9 cellular contexts compared by ENCODE assay signal in the genomic region with DNA sequence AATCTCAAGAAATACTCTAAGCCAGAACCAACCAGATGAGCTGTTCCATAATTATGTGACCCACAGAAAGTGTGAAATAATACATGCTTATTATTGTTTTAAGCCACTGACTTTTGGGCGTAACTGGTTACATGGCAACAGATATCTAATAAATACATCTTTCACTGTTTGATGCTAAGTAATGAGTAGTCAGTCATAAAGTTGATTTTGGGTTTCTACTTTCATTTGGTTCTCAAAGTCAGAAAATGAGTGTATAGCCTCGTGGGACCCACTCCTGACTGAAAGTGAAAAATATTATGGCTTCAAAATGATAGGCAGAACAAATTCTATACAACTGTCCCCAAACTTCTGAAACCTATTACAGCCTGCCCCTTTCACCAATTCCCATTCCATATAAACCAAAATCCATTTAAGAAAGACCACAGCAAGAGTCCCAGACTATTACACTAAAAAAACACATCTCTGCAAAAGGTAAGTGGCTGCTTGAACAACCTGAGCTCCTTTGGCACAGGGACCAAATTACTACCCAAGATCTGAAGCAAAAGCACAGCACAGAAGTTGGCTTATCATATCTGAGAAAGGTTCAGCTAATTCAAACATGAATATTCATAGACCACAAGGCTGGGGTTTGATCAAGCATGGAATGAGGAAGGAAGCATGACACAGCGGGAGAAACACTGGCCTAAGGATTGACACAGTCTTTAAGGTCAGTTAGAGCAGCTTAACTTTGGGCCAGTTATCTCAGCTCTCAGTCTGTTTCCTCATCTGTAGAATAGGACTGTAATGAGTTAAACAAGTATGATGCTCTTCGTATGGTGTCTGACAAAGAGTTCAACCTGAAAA.
A peak's percentile ranks its signal among the peaks of the same experiment; 100 is the strongest.
DNase-seq lines count a peak whose midpoint lies in the region; ATAC-seq, FAIRE-seq and TF ChIP-seq lines count a peak whose summit lies in the region.
"Had no signal": no experiment of that assay in that cellular context is flagged by ENCODE, and none has a peak within 500 bp of the region (broad histone marks: within the 10 kb centered on the region; RNA-seq: fewer than 3 reads in every experiment).

No MANE protein-coding gene starts in this region.

- ATAC-seq in GM19043 (IDR thresholded peaks at IDR 0.05; ENCODE audit: low read depth, unreplicated experiment), result peak; percentile 42
- ATAC-seq in HG03108 (IDR thresholded peaks at IDR 0.05; ENCODE audit: unreplicated experiment), result peak; percentile 32
- peak; percentile 76 for ATAC-seq in GM12878
- ATAC-seq in PC-3, result no peak

- H3K27me3 ChIP-seq in A673 (replicated peaks; ENCODE audit: insufficient read depth, low read depth, low read length, poor library complexity) (no peaks in the 10 kb centered on the region), GM12878 (replicated peaks in 1 of 2; ENCODE audit: control insufficient read depth in 2 of 2, insufficient read depth in 2 of 2, low read length in 1 of 2) (no peaks in the 10 kb centered on the region), PC-3 (ENCODE audit: low read length) (no peaks in the 10 kb centered on the region), MM.1S (replicated peaks; ENCODE audit: insufficient read depth, low read length) (no peaks in the 10 kb centered on the region)
- H3K27me3 ChIP-seq in CD8-positive, alpha-beta memory T cell (ENCODE audit: insufficient read depth, low read length, poor library complexity, severe bottlenecking), result no peaks in the 10 kb centered on the region

- no peak for TF ChIP-seq POLR2A in GM12878 (IDR thresholded peaks at IDR 0.05; ENCODE audit: low read depth, low read length)

- H3K36me3 ChIP-seq in A673 (ENCODE audit: insufficient read depth, low read length, poor library complexity, severe bottlenecking) (no peaks in the 10 kb centered on the region), GM12878 (ENCODE audit: control insufficient read depth in 2 of 2, insufficient read depth in 2 of 2, low read length in 1 of 2) (peaks cover 0 to 3% of the 10 kb centered on the region in 2 experiments; a peak in 2 of 4 replicates), PC-3 (ENCODE audit: low read depth, low read length) (peaks cover 53% of the 10 kb centered on the region), MM.1S (replicated peaks; ENCODE audit: insufficient read depth, low read length) (no peaks in the 10 kb centered on the region)
- no peaks in the 10 kb centered on the region for H3K36me3 ChIP-seq in CD8-positive, alpha-beta memory T cell (ENCODE audit: insufficient read depth, low read length)

- H3K4me2 ChIP-seq in GM12878 (ENCODE audit: control insufficient read depth, insufficient read depth) (peak overlapping the region; percentile 58), PC-3 (ENCODE audit: low read length) (no peak overlapping the region), MM.1S (ENCODE audit: low read depth, low read length) (no peak overlapping the region)

- no peaks in the 10 kb centered on the region for H3K9me2 ChIP-seq in PC-3 (replicated peaks; ENCODE audit: low read length)
- H3K9me2 ChIP-seq in MM.1S (replicated peaks; ENCODE audit: insufficient read depth, low read length), result no peaks in the 10 kb centered on the region

- SMC1A ChIA-PET in GM12878 (lab: Charles Lee; ENCODE audit: uncharacterized antibody, unreplicated experiment), result interaction anchor here (0.9 to 2.1 kb wide), 17 partner anchors 11 to 387 kb away, joined by 3 to 9 read pairs (median 4); a partner anchor contains a TSS

- 9% methylated on average over 4 of the region's 4 CpGs for WGBS in GM12878 (ENCODE audit: insufficient coverage, insufficient replicate concordance, low lambda C conversion rate, missing lambda C conversion rate)

- H3K79me2 ChIP-seq in GM12878 (ENCODE audit: control insufficient read depth, insufficient read depth, low read length), result no peaks in the 10 kb centered on the region
- H3K79me2 ChIP-seq in PC-3 (ENCODE audit: low read length), result peaks cover 7% of the 10 kb centered on the region; the same call in 1 of the 2 replicates
- no peaks in the 10 kb centered on the region for H3K79me2 ChIP-seq in MM.1S (ENCODE audit: low read length)

- no peaks in the 10 kb centered on the region for H3K36me3 Mint-ChIP-seq in CD8-positive, alpha-beta memory T cell

- peak overlapping the region; percentile 63 for H3K27ac ChIP-seq in A673 (ENCODE audit: low read depth, low read length, poor library complexity, severe bottlenecking)
- peak overlapping the region; percentile 70 for H3K27ac ChIP-seq in GM12878 (ENCODE audit: control insufficient read depth, insufficient read depth)
- H3K27ac ChIP-seq in PC-3 (ENCODE audit: low read length), result no peak overlapping the region
- H3K27ac ChIP-seq in MM.1S (ENCODE audit: low read length), result no peak overlapping the region
- no peak overlapping the region for H3K27ac ChIP-seq in CD8-positive, alpha-beta memory T cell (ENCODE audit: low read depth, low read length)

- no peaks in the 10 kb centered on the region for H3K4me1 Mint-ChIP-seq in CD8-positive, alpha-beta memory T cell

- CTCF ChIA-PET in A673 (lab: Charles Lee) (no interaction called here), GM12878 (lab: Yijun Ruan, JAX) (interaction anchor here (0.8 to 1.1 kb wide), 3 partner anchors 10 to 468 kb away, joined by 3 read pairs; no protein-coding TSS in a partner anchor), PC-3 (lab: Charles Lee) (no interaction called here)
- CTCF ChIA-PET in CD8-positive, alpha-beta memory T cell (lab: Charles Lee), result no interaction called here

- FAIRE-seq in GM12878 (lab: Jason Lieb, UNC), result no peak

- in situ Hi-C loops in GM12878 (cut with MboI), result no loop called here

- TF ChIP-seq RAD21 in GM12878 (IDR thresholded peaks at IDR 0.05; ENCODE audit: insufficient read depth, low read depth, low read length), result no peak

- H3K9ac ChIP-seq in GM12878 (ENCODE audit: control insufficient read depth, insufficient read depth, low read length) (no peak overlapping the region), PC-3 (ENCODE audit: low read length) (no peak overlapping the region), MM.1S (ENCODE audit: low read length) (no peak overlapping the region)

- TF ChIP-seq CTCF in A673 (conservative IDR thresholded peaks at IDR 0.05; ENCODE audit: low read depth, low read length) (no peak), GM12878 (IDR thresholded peaks at IDR 0.05 in 2 of 3, conservative IDR thresholded peaks at IDR 0.05 in 1 of 3; ENCODE audit: control insufficient read depth in 2 of 3, extremely low read depth in 1 of 3, insufficient read depth in 1 of 3, low read depth in 3 of 3, low read length in 3 of 3) (no peak), PC-3 (conservative IDR thresholded peaks at IDR 0.05; ENCODE audit: low read depth, low read length) (no peak), MM.1S (IDR thresholded peaks at IDR 0.05; ENCODE audit: low read length) (no peak)

- peak overlapping the region; percentile 19; the same call in 1 of the 2 replicates for H2AFZ ChIP-seq in GM12878 (ENCODE audit: control insufficient read depth, low read depth, low read length)
- no peak overlapping the region for H2AFZ ChIP-seq in PC-3 (ENCODE audit: low read length)
- H2AFZ ChIP-seq in MM.1S (ENCODE audit: low read length), result no peak overlapping the region

- peaks cover 3 to 5% of the 10 kb centered on the region in 2 donors for H3K27me3 Mint-ChIP-seq in CD8-positive, alpha-beta memory T cell

- peak; percentile 73 to 87; a peak in 3 of 4 replicates for TF ChIP-seq EP300 in GM12878 (IDR thresholded peaks at IDR 0.05; ENCODE audit: borderline replicate concordance in 1 of 2, control insufficient read depth in 1 of 2, low read depth in 2 of 2, low read length in 2 of 2)

- H3F3A ChIP-seq in PC-3 (ENCODE audit: low read length, unreplicated experiment) (no peaks in the 10 kb centered on the region), MM.1S (ENCODE audit: insufficient read depth, low read length) (no peaks in the 10 kb centered on the region)

- no peaks in the 10 kb centered on the region for H4K20me1 ChIP-seq in GM12878 (ENCODE audit: control insufficient read depth, insufficient read depth)
- no peaks in the 10 kb centered on the region for H4K20me1 ChIP-seq in PC-3 (ENCODE audit: low read length)
- H4K20me1 ChIP-seq in MM.1S (ENCODE audit: insufficient read depth, low read length), result no peaks in the 10 kb centered on the region

- BruUV-seq in A673 (replicated peaks; lab: Mats Ljungman, UMichigan) (no TSS peak), GM12878 (replicated peaks; lab: Mats Ljungman, UMichigan) (no TSS peak), PC-3 (replicated peaks; lab: Mats Ljungman, UMichigan) (no TSS peak)

- H3K9me3 Mint-ChIP-seq in CD8-positive, alpha-beta memory T cell, result no peaks in the 10 kb centered on the region

- intact Hi-C loops in A673 (cut with micrococcal nuclease; ENCODE audit: unreplicated experiment), result no loop called here
- intact Hi-C loops in GM12878 (cut with micrococcal nuclease; ENCODE audit: unreplicated experiment), result loop anchor here (5.0 kb wide), 1 partner anchor 304 kb away; no protein-coding TSS in a partner anchor
- intact Hi-C loops in PC-3 (cut with micrococcal nuclease), result no loop called here

- POLR2A ChIA-PET in A673 (lab: Charles Lee; ENCODE audit: low non-redundant PET), result no interaction called here
- POLR2A ChIA-PET in GM12878 (lab: Charles Lee), result interaction anchor here (0.5 to 1.9 kb wide), 7 partner anchors 9 to 397 kb away, joined by 3 to 5 read pairs (median 3); no protein-coding TSS in a partner anchor
- POLR2A ChIA-PET in PC-3 (lab: Charles Lee; ENCODE audit: unreplicated experiment), result no interaction called here
- POLR2A ChIA-PET in CD8-positive, alpha-beta memory T cell (lab: Charles Lee), result no interaction called here

- no peak overlapping the region for H3K4me3 ChIP-seq in A673 (ENCODE audit: low read depth, low read length, poor library complexity, severe bottlenecking)
- no peak overlapping the region for H3K4me3 ChIP-seq in GM12878
- no peak overlapping the region for H3K4me3 ChIP-seq in PC-3 (ENCODE audit: low read length)
- no peak overlapping the region for H3K4me3 ChIP-seq in MM.1S (ENCODE audit: low read length)
- no peak overlapping the region for H3K4me3 ChIP-seq in CD8-positive, alpha-beta memory T cell (ENCODE audit: low read length)

- H3K4me3 Mint-ChIP-seq in CD8-positive, alpha-beta memory T cell, result no peak overlapping the region

- DNase-seq in A673 (ENCODE audit: low spot score) (no peak), GM12878 (ENCODE audit: low read depth, low spot score) (peak; percentile 61), NCI-H1417 treated with DMSO at 0.1 percent for 48 hours (lab: John Stamatoyannopoulos, UW) (no peak), PC-3 (no peak), MM.1S (no peak)
- no peak for DNase-seq in CD8-positive, alpha-beta memory T cell
- DNase-seq: Caco-2 had no signal

- peaks cover 40% of the 10 kb centered on the region for H3K4me1 ChIP-seq in A673 (ENCODE audit: insufficient read depth, low read length, poor library complexity, severe bottlenecking)
- peaks cover 38% of the 10 kb centered on the region for H3K4me1 ChIP-seq in GM12878 (ENCODE audit: control insufficient read depth, insufficient read depth, low read length)
- peaks cover 7% of the 10 kb centered on the region for H3K4me1 ChIP-seq in PC-3 (ENCODE audit: insufficient read depth, low read length)
- H3K4me1 ChIP-seq in MM.1S (ENCODE audit: low read length), result no peaks in the 10 kb centered on the region
- no peaks in the 10 kb centered on the region for H3K4me1 ChIP-seq in CD8-positive, alpha-beta memory T cell (ENCODE audit: insufficient read depth, low read length)
- H3K4me1 ChIP-seq: Caco-2 had no signal

- RAD21 ChIA-PET in GM12878 (lab: Charles Lee; ENCODE audit: unreplicated experiment), result interaction anchor here (1.1 to 3.0 kb wide), 12 partner anchors 18 to 468 kb away, joined by 3 to 16 read pairs (median 4); a partner anchor contains a TSS

- H3K9me3 ChIP-seq in A673 (ENCODE audit: low read depth, low read length, poor library complexity, severe bottlenecking) (no peaks in the 10 kb centered on the region), GM12878 (replicated peaks; ENCODE audit: control insufficient read depth, insufficient read depth, low read length) (peaks cover 3% of the 10 kb centered on the region; the same call in 1 of the 3 replicates), PC-3 (ENCODE audit: low read length) (no peaks in the 10 kb centered on the region), MM.1S (replicated peaks; ENCODE audit: insufficient read depth, low read length) (no peaks in the 10 kb centered on the region)
- H3K9me3 ChIP-seq in CD8-positive, alpha-beta memory T cell (ENCODE audit: low read length), result no peaks in the 10 kb centered on the region
- H3K9me3 ChIP-seq: Caco-2 had no signal

- no peak overlapping the region for H3K27ac Mint-ChIP-seq in CD8-positive, alpha-beta memory T cell

Comparison
In these comparisons a context has a peak if more than half of its experiments do, and no peak if none do; other contexts are left out.
1. H3K27ac ChIP-seq: peak in A673 (single experiment) and GM12878 (single experiment); none in PC-3 (single experiment), MM.1S (single experiment) and CD8-positive, alpha-beta memory T cell (single experiment).